ENCODE assay signal across 1 cellular context in genomic region chr16:87789437-87790277, GRCh38.
TF ChIP-seq lines count a peak whose summit lies in the region.

No MANE protein-coding gene starts in this region.

TF ChIP-seq in HepG2, 621 proteins besides CTCF, POLR2A, EP300 and RAD21 (continues in another document):
- TF ChIP-seq PRDM4 (CRISPR knock-in tag; IDR thresholded peaks at IDR 0.05; ENCODE audit: borderline replicate concordance) (no peak), ZNF569 (CRISPR knock-in tag; IDR thresholded peaks at IDR 0.05; ENCODE audit: borderline replicate concordance) (no peak), REPIN1 (CRISPR knock-in tag; IDR thresholded peaks at IDR 0.05; ENCODE audit: borderline replicate concordance, low read depth) (peak; percentile 83; the same call in 1 of the 2 replicates), GATA4 (IDR thresholded peaks at IDR 0.05; ENCODE audit: borderline replicate concordance, low read depth) (0 out of 2 replicates have a peak, but pooled peaks have one; percentile 3), ZNF7 (CRISPR knock-in tag; IDR thresholded peaks at IDR 0.05) (no peak; the same call in 1 of the 2 replicates), ZBTB26 (CRISPR knock-in tag; IDR thresholded peaks at IDR 0.05; ENCODE audit: borderline replicate concordance) (peak; percentile 31), ZFP1 (CRISPR knock-in tag; IDR thresholded peaks at IDR 0.05) (0 out of 2 replicates have a peak, but pooled peaks have one; percentile 76), ZNF746 (CRISPR knock-in tag; IDR thresholded peaks at IDR 0.05) (no peak; the same call in 1 of the 2 replicates), FOXP1 (IDR thresholded peaks at IDR 0.05) (no peak), FOXP1 (CRISPR knock-in tag; IDR thresholded peaks at IDR 0.05) (peak; percentile 58; the same call in 1 of the 2 replicates), ATF7 (IDR thresholded peaks at IDR 0.05) (no peak), ATF7 (CRISPR knock-in tag; IDR thresholded peaks at IDR 0.05) (0 out of 2 replicates have a peak, but pooled peaks have one; percentile 63), PBX3 (CRISPR knock-in tag; IDR thresholded peaks at IDR 0.05; ENCODE audit: borderline replicate concordance) (no peak), MTERF4 (CRISPR knock-in tag; IDR thresholded peaks at IDR 0.05) (no peak), ZNF672 (CRISPR knock-in tag; IDR thresholded peaks at IDR 0.05) (no peak), SMAD1 (CRISPR knock-in tag; IDR thresholded peaks at IDR 0.05; ENCODE audit: borderline replicate concordance, low read depth) (no peak), TCF7 (IDR thresholded peaks at IDR 0.05; ENCODE audit: low read depth) (0 out of 2 replicates have a peak, but pooled peaks have one; percentile 4), LCORL (IDR thresholded peaks at IDR 0.05) (no peak), LCORL (CRISPR knock-in tag; IDR thresholded peaks at IDR 0.05) (peak; percentile 86; the same call in 1 of the 2 replicates), ERF (CRISPR knock-in tag; IDR thresholded peaks at IDR 0.05) (peak; percentile 74; the same call in 1 of the 2 replicates), ZNF121 (CRISPR knock-in tag; IDR thresholded peaks at IDR 0.05) (peak; percentile 71; the same call in 1 of the 2 replicates), ZNF713 (CRISPR knock-in tag; IDR thresholded peaks at IDR 0.05) (0 out of 2 replicates have a peak, but pooled peaks have one; percentile 31), ZBTB38 (CRISPR knock-in tag; IDR thresholded peaks at IDR 0.05) (peak; percentile 93), PPARG (CRISPR knock-in tag; conservative IDR thresholded peaks at IDR 0.05) (peak; percentile 48; the same call in 1 of the 2 replicates), FOXM1 (CRISPR knock-in tag; IDR thresholded peaks at IDR 0.05) (no peak), ATF5 (CRISPR knock-in tag; IDR thresholded peaks at IDR 0.05; ENCODE audit: low read depth) (no peak), ZBTB46 (CRISPR knock-in tag; IDR thresholded peaks at IDR 0.05; ENCODE audit: borderline replicate concordance) (no peak), ZNF878 (CRISPR knock-in tag; IDR thresholded peaks at IDR 0.05) (no peak), ZNF547 (CRISPR knock-in tag; IDR thresholded peaks at IDR 0.05) (no peak), SALL1 (CRISPR knock-in tag; IDR thresholded peaks at IDR 0.05) (peak; percentile 97), GTF3A (CRISPR knock-in tag; conservative IDR thresholded peaks at IDR 0.05) (no peak), ZNF792 (CRISPR knock-in tag; IDR thresholded peaks at IDR 0.05) (peak; percentile 71), LBX2 (CRISPR knock-in tag; IDR thresholded peaks at IDR 0.05; ENCODE audit: borderline replicate concordance) (no peak), FOSL1 (CRISPR knock-in tag; IDR thresholded peaks at IDR 0.05; ENCODE audit: borderline replicate concordance) (no peak), NFIB (CRISPR knock-in tag; IDR thresholded peaks at IDR 0.05; ENCODE audit: borderline replicate concordance) (no peak), ATF3 (CRISPR knock-in tag; IDR thresholded peaks at IDR 0.05) (no peak; the same call in 1 of the 2 replicates), DMTF1 (CRISPR knock-in tag; IDR thresholded peaks at IDR 0.05) (no peak), BATF2 (CRISPR knock-in tag; IDR thresholded peaks at IDR 0.05) (no peak), ZFP90 (CRISPR knock-in tag; IDR thresholded peaks at IDR 0.05; ENCODE audit: borderline replicate concordance) (peak; percentile 50), AGO1 (IDR thresholded peaks at IDR 0.05; ENCODE audit: low read depth, low read length, poor library complexity, severe bottlenecking) (no peak), ZNF614 (CRISPR knock-in tag; IDR thresholded peaks at IDR 0.05; ENCODE audit: borderline replicate concordance) (peak; percentile 86), TBX2 (CRISPR knock-in tag; IDR thresholded peaks at IDR 0.05; ENCODE audit: borderline replicate concordance) (peak; percentile 53), FIP1L1 (IDR thresholded peaks at IDR 0.05; ENCODE audit: borderline replicate concordance, insufficient read depth, low read depth, low read length) (no peak), ZNF430 (CRISPR knock-in tag; IDR thresholded peaks at IDR 0.05) (peak; percentile 84), DPF2 (CRISPR knock-in tag; IDR thresholded peaks at IDR 0.05; ENCODE audit: borderline replicate concordance, low read depth) (peak; percentile 95), KDM1A (CRISPR knock-in tag; IDR thresholded peaks at IDR 0.05) (no peak), ZNF556 (CRISPR knock-in tag; IDR thresholded peaks at IDR 0.05; ENCODE audit: borderline replicate concordance) (peak; percentile 98), DZIP1 (CRISPR knock-in tag; IDR thresholded peaks at IDR 0.05) (no peak), HOXA9 (CRISPR knock-in tag; IDR thresholded peaks at IDR 0.05; ENCODE audit: borderline replicate concordance) (no peak), PAWR (CRISPR knock-in tag; IDR thresholded peaks at IDR 0.05; ENCODE audit: borderline replicate concordance) (no peak)
